In the genomic region with DNA sequence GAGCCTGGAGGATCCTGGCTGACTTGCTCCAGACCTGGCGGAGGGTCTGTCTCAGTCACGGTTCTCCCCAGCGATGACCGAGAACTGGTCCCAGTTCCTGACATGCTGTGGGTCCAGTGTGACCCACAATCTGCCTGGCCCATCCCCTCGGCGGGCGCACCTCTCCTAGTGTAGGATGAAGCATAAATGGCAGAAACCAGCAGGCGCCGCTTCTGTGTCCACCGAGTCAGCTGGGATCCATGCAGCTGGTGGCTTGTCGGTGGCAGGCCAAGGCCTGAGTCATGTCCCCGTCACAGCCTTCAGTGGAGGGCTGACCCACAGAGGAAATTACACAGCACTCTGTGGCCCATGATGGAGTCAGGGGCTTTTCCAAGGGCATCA, we compare ENCODE assay signal across 10 cellular contexts. TPM values are rescaled to one million over a fixed set of nuclear protein-coding genes. Genes with fewer than 3 reads are reported as not detected.
DNase-seq lines count a peak whose midpoint lies in the region; ATAC-seq, FAIRE-seq and TF ChIP-seq lines count a peak whose summit lies in the region.
"Had no signal": no experiment of that assay in that cellular context is flagged by ENCODE, and none has a peak within 500 bp of the region (broad histone marks: within the 10 kb centered on the region; RNA-seq: fewer than 3 reads in every experiment).

No MANE protein-coding gene starts in this region.

- H4K20me1 ChIP-seq in K562 (replicated peaks; ENCODE audit: control insufficient read depth, insufficient read depth, low read length): no peaks in the 10 kb centered on the region

- intact Hi-C loops in K562 (cut with micrococcal nuclease): loop anchor here (5.0 kb wide), 3 partner anchors 34 to 74 kb away; partner anchors contain the start of genes NFKBIA and PSMA6
- intact Hi-C loops in tibial artery (cut with DNase I; ENCODE audit: low total_unique reads): no loop called here

- TF ChIP-seq CTCF in K562 (IDR thresholded peaks at IDR 0.05 in 2 of 3, conservative IDR thresholded peaks at IDR 0.05 in 1 of 3; ENCODE audit: insufficient read depth in 2 of 3, low read depth in 1 of 3, low read length in 3 of 3) (0 out of 6 replicates have a peak, but pooled peaks of 1 of the 3 experiments have one; percentile 2), tibial artery (IDR thresholded peaks at IDR 0.05) (no peak)

- no peaks in the 10 kb centered on the region; the same call in 2 of the 3 replicates for H3K79me2 ChIP-seq in K562 (ENCODE audit: control insufficient read depth, insufficient read depth, low read length)

- peaks cover 43 to 54% of the 10 kb centered on the region in 2 experiments for H3K4me1 ChIP-seq in K562 (replicated peaks in 1 of 2; ENCODE audit: control insufficient read depth in 2 of 2, insufficient read depth in 2 of 2, low read length in 2 of 2)
- H3K4me1 ChIP-seq in tibial artery: peaks cover 0 to 54% (median 33%) of the 10 kb centered on the region in 4 donors

- peak overlapping the region; percentile 54 for H3K27ac Mint-ChIP-seq in activated CD8-positive, alpha-beta memory T cell treated with anti-CD3 and anti-CD28 coated beads, Interleukin-2, amount 10 ng/mL, durations not matched to agents 7 days and 5 days

- no peaks in the 10 kb centered on the region for H3K27me3 Mint-ChIP-seq in activated CD8-positive, alpha-beta memory T cell treated with anti-CD3 and anti-CD28 coated beads, Interleukin-2, amount 10 ng/mL, durations not matched to agents 7 days and 5 days
- H3K27me3 Mint-ChIP-seq: CD4-positive, CD25-positive, alpha-beta regulatory T cell had no signal

- peak overlapping the region; percentile 47; the same call in 1 of the 2 replicates for H3K4me2 ChIP-seq in K562 (ENCODE audit: insufficient read depth, low read length)

- H3K9me1 ChIP-seq in K562 (ENCODE audit: control insufficient read depth, insufficient read depth, low read length): no peaks in the 10 kb centered on the region

- no peaks in the 10 kb centered on the region for H3K36me3 ChIP-seq in K562 (ENCODE audit: control insufficient read depth, insufficient read depth, low read length)
- H3K36me3 ChIP-seq in tibial artery: no peaks in the 10 kb centered on the region

- H3K9me3 ChIP-seq in K562 (replicated peaks; ENCODE audit: control insufficient read depth, insufficient read depth, low read depth, low read length): no peaks in the 10 kb centered on the region
- no peaks in the 10 kb centered on the region for H3K9me3 ChIP-seq in tibial artery

- H3K27ac ChIP-seq in K562 (ENCODE audit: extremely low read depth, low read depth, low read length): peak overlapping the region; percentile 99
- peak overlapping the region; percentile 71 to 78 for H3K27ac ChIP-seq in tibial artery

- TF ChIP-seq EP300 in K562 (IDR thresholded peaks at IDR 0.05; ENCODE audit: low read length): no peak

- peaks cover 4% of the 10 kb centered on the region for H3K9me3 Mint-ChIP-seq in activated CD8-positive, alpha-beta memory T cell treated with anti-CD3 and anti-CD28 coated beads, Interleukin-2, amount 10 ng/mL, durations not matched to agents 7 days and 5 days (ENCODE audit: low read depth)

- ATAC-seq in activated CD8-positive, alpha-beta memory T cell treated with anti-CD3 and anti-CD28 coated beads, Interleukin-2, amount 10 ng/mL, durations not matched to agents 7 days and 5 days: no peak
- peak; percentile 15 for ATAC-seq in K562

- POLR2A ChIA-PET in K562 (lab: Yijun Ruan, JAX): interaction anchor here (0.7 to 1.6 kb wide), 5 partner anchors 14 to 221 kb away, joined by 3 to 11 read pairs (median 3); no protein-coding TSS in a partner anchor

- H3K27me3 ChIP-seq in K562 (ENCODE audit: control insufficient read depth in 2 of 2, insufficient read depth in 2 of 2, low read length in 2 of 2) (no peaks in the 10 kb centered on the region; a peak in 1 of 5 replicates), tibial artery (no peaks in the 10 kb centered on the region)

- in situ Hi-C loops in K562 (cut with MboI): no loop called here
- in situ Hi-C loops in G401 (cut with HindIII; ENCODE audit: low sequenced_read_pairs): no loop called here

- no peak for TF ChIP-seq RAD21 in K562 (CRISPR knock-in tag; conservative IDR thresholded peaks at IDR 0.05 in 1 of 2, IDR thresholded peaks at IDR 0.05 in 1 of 2)

- peak overlapping the region; percentile 81 to 88 for H3K9ac ChIP-seq in K562 (ENCODE audit: insufficient read depth in 1 of 2, low read depth in 2 of 2, low read length in 2 of 2)

- no peak for TF ChIP-seq POLR2A in K562 (conservative IDR thresholded peaks at IDR 0.05)

- peaks cover 36% of the 10 kb centered on the region for H3K4me1 Mint-ChIP-seq in activated CD8-positive, alpha-beta memory T cell treated with anti-CD3 and anti-CD28 coated beads, Interleukin-2, amount 10 ng/mL, durations not matched to agents 7 days and 5 days

- CTCF ChIA-PET in activated CD8-positive, alpha-beta memory T cell treated with anti-CD3 and anti-CD28 coated beads, Interleukin-2, amount 10 ng/mL, durations not matched to agents 7 days and 5 days (lab: Charles Lee): interaction anchor here (0.7 to 1.5 kb wide), 5 partner anchors 18 to 74 kb away, joined by 3 to 4 read pairs (median 3); partner anchors contain the start of gene PSMA6
- CTCF ChIA-PET in K562 (lab: Yijun Ruan, JAX; ENCODE audit: low intra/inter-chr PET ratio): no interaction called here

- FAIRE-seq in K562 (lab: Jason Lieb, UNC): peak; percentile 19

- peak overlapping the region; percentile 92 for H2AFZ ChIP-seq in K562 (ENCODE audit: low read depth, low read length)

- H3K4me3 ChIP-seq in K562: no peak overlapping the region
- no peak overlapping the region for H3K4me3 ChIP-seq in tibial artery

- no TSS peak for BruUV-seq in K562 (replicated peaks; lab: Mats Ljungman, UMichigan)

- WGBS in K562 (ENCODE audit: insufficient coverage, low coverage, missing lambda C conversion rate): 32% methylated on average over 9 of the region's 12 CpGs

- no peak overlapping the region for H3K4me3 Mint-ChIP-seq in activated CD8-positive, alpha-beta memory T cell treated with anti-CD3 and anti-CD28 coated beads, Interleukin-2, amount 10 ng/mL, durations not matched to agents 7 days and 5 days
- H3K4me3 Mint-ChIP-seq: CD4-positive, CD25-positive, alpha-beta regulatory T cell had no signal

- peaks cover 4% of the 10 kb centered on the region for H3K36me3 Mint-ChIP-seq in activated CD8-positive, alpha-beta memory T cell treated with anti-CD3 and anti-CD28 coated beads, Interleukin-2, amount 10 ng/mL, durations not matched to agents 7 days and 5 days
- H3K36me3 Mint-ChIP-seq: CD4-positive, CD25-positive, alpha-beta regulatory T cell had no signal

- no peak for DNase-seq in activated CD8-positive, alpha-beta memory T cell treated with anti-CD3 and anti-CD28 coated beads, Interleukin-2, amount 10 ng/mL, durations not matched to agents 7 days and 5 days
- DNase-seq in activated CD8-positive, alpha-beta memory T cell treated with anti-CD3 and anti-CD28 coated beads for 24 hours: no peak
- peak in 1 of 4 experiments; percentile 56 for DNase-seq in K562 (ENCODE audit: extremely low read depth in 1 of 4, low spot score in 3 of 4)
- peak; percentile 56 to 92 for DNase-seq in lung microvascular endothelial cell (ENCODE audit: low read depth in 2 of 2)
- DNase-seq in tibial artery: peak in 1 of 2 donors; percentile 83
- no peak for DNase-seq in DMS 273 treated with DMSO at 0.1 percent for 48 hours (lab: John Stamatoyannopoulos, UW)
- DNase-seq in NCI-H187 treated with DMSO at 0.1 percent for 48 hours (lab: John Stamatoyannopoulos, UW): no peak
- no peak for DNase-seq in G401 (ENCODE audit: low spot score)
- DNase-seq: cortex of kidney had no signal

TF ChIP-seq in K562, 482 proteins besides CTCF, POLR2A, EP300 and RAD21 (continues in another document):
- 0 out of 2 replicates have a peak, but pooled peaks have one; percentile 6 for TF ChIP-seq NFE2 (IDR thresholded peaks at IDR 0.05; ENCODE audit: low read depth)
- no peak for TF ChIP-seq E2F5 (CRISPR knock-in tag; IDR thresholded peaks at IDR 0.05)

RNA-seq across cellular contexts. Expression of gene NFKBIA, which starts 38.5 kb away (rescaled TPM):
- 100 to 1,000 TPM in 1 of 2 experiments, 10 to 100 TPM in 1; 82.9 to 245 TPM for total RNA-seq in activated CD8-positive, alpha-beta memory T cell treated with anti-CD3 and anti-CD28 coated beads, Interleukin-2, amount 10 ng/mL, durations not matched to agents 7 days and 5 days
- 39.0 and 119 TPM in 2 replicates for total RNA-seq in K562 (2011; cell fraction: chromatin; rRNA removed; ENCODE audit: low replicate concordance)
- 77.4 and 121 TPM in 2 replicates for total RNA-seq in K562 (2011; cell fraction: nucleolus; rRNA removed)
- 50.6 and 60.0 TPM in 2 replicates for total RNA-seq in K562 (2011; cell fraction: nucleoplasm; rRNA removed)
- 20.9 and 39.6 TPM in 2 replicates for total RNA-seq in K562 (2014; rRNA removed)
- 16.7 and 17.7 TPM in 2 replicates for total RNA-seq in K562 (2014; rRNA removed; fragmentation: Illumina TruSeq; extraction: Trizol)
- 31.8 and 34.5 TPM in 2 replicates for total RNA-seq in K562 (2015; rRNA removed; fragmentation: Illumina TruSeq; extraction: Trizol)
- 21.3 and 22.7 TPM in 2 replicates for total RNA-seq in K562 (2021)
- 15.0 and 23.8 TPM in 2 replicates for polyA plus RNA-seq in K562 (2011; rRNA removed)
- polyA plus RNA-seq in K562 (2011; cell fraction: cytosol; rRNA removed): 17.5 and 26.1 TPM in 2 replicates
- polyA plus RNA-seq in K562 (2011; cell fraction: nucleus; rRNA removed): 75.3 and 106 TPM in 2 replicates
- polyA plus RNA-seq in K562 (2012): 23.5 and 32.0 TPM in 2 replicates
- polyA plus RNA-seq in K562 (2014; fragmentation: Illumina TruSeq; extraction: Trizol): 23.8 and 24.4 TPM in 2 replicates
- polyA plus RNA-seq in K562 (2014; fragmentation: Nextera tagmentation; extraction: Ambion mirVana): 1 to 10 TPM; 6.9 to 8.8 TPM
- 15.3 and 18.2 TPM in 2 replicates for polyA plus RNA-seq in K562 (2014; rRNA removed)
- polyA minus RNA-seq in K562 (2011; rRNA and poly(A)+ RNA removed): 19.5 and 24.3 TPM in 2 replicates
- 17.6 and 21.0 TPM in 2 replicates for polyA minus RNA-seq in K562 (2011; cell fraction: cytosol; rRNA and poly(A)+ RNA removed)
- polyA minus RNA-seq in K562 (2011; cell fraction: nucleus; rRNA and poly(A)+ RNA removed): 67.9 and 90.0 TPM in 2 replicates
- total RNA-seq in lung microvascular endothelial cell: 90.4 and 177 TPM in 2 replicates
- 98.1 and 101 TPM in 2 replicates for total RNA-seq in G401 (2014; rRNA removed; shearing (Covaris generic))

Comparison
In these comparisons a context has a peak if more than half of its experiments do, and no peak if none do; other contexts are left out.
1. DNase-seq: peak in lung microvascular endothelial cell (2 of 2); none in activated CD8-positive, alpha-beta memory T cell treated with anti-CD3 and anti-CD28 coated beads, Interleukin-2, amount 10 ng/mL, durations not matched to agents 7 days and 5 days (single experiment), activated CD8-positive, alpha-beta memory T cell treated with anti-CD3 and anti-CD28 coated beads for 24 hours (single experiment), DMS 273 treated with DMSO at 0.1 percent for 48 hours (single experiment), NCI-H187 treated with DMSO at 0.1 percent for 48 hours (single experiment) and G401 (single experiment).